In the genomic region with DNA sequence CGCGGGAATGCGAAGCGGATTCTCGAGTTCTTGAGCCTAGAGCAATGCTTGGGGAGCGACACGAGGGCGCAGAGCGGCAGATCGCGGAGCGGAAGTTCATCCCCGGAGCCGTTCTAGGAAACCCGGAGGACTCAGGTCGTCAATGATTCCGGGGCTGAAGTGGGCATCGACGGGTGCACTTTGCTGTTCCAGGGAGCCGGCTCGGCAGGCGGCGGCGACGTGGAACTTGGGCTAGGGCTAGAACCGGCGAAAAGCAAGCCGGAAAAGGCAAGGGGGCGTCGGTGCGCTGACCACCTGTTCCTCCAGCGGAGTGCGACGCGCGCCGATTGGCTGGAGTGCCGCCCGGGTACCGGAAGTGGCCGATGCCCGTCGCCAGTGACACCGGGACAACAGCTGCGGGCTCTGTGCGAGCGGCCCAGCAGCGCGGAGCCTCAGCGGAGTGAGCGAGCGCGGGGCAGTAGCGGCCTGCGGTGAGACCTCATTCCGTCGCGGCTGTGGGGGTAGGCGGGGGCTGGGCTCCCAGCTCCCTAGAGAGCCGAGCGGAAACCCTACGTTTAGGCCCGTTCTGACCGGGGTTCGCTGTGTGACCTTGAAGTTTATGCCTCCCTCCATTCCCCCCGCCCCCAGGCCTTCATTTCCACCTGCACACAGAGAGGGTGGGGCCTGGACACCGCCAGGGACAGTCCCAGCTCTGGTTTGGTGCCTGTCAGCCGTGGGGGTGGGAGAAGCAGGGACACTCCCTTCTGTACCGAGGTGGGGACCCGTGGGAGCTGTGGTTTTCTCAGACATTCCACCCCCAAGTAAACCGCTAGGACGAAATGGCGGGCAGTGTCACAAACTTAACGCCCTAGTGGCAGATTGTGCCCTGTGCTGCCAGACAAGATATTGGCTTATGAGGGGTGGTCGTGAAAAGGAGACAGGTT, we compare ENCODE assay signal across 8 cellular contexts. TPM values are rescaled to one million over a fixed set of nuclear protein-coding genes. Genes with fewer than 3 reads are reported as not detected.
DNase-seq lines count a peak whose midpoint lies in the region; ATAC-seq and TF ChIP-seq lines count a peak whose summit lies in the region.

A gene (plus strand): TSS at position 362 of the 923 bp plus-strand sequence. CDS start 13,038 bp downstream, outside the sequence.

- peaks cover 21 to 29% (median 25%) of the 10 kb centered on the region in 4 donors for H3K4me1 ChIP-seq in esophagus muscularis mucosa

- peaks cover 21 to 23% of the 10 kb centered on the region in 2 donors for H3K4me1 Mint-ChIP-seq in natural killer cell treated with Interleukin-12 subunit alpha and Interleukin-12 subunit beta and Interleukin-15 and Interleukin-18, amount 100 ng/mL, for 72 hours (ENCODE audit: low read depth in 2 of 2)
- H3K4me1 Mint-ChIP-seq in stimulated activated naive B cell treated with anti-CD40 and anti-IgM and Interleukin-4, amounts not matched to agents 10 μg/mL and 1 μg/mL and 100 μg/mL, for 72 hours = peaks cover 21 to 45% of the 10 kb centered on the region in 2 donors

- peak within 1 kb of the TSS; percentile 56 to 89 (median 71) for H3K4me3 ChIP-seq in esophagus muscularis mucosa

- H3K36me3 ChIP-seq in esophagus muscularis mucosa = peaks cover 0 to 27% (median 3%) of the 10 kb centered on the region in 4 donors

- H3K9me3 ChIP-seq in esophagus muscularis mucosa = peaks cover 0 to 13% (median 4%) of the 10 kb centered on the region in 4 donors

- no peak for TF ChIP-seq EP300 in esophagus muscularis mucosa (IDR thresholded peaks at IDR 0.05)

- H3K36me3 Mint-ChIP-seq in natural killer cell treated with Interleukin-12 subunit alpha and Interleukin-12 subunit beta and Interleukin-15 and Interleukin-18, amount 100 ng/mL, for 72 hours = peaks cover 13% of the 10 kb centered on the region
- peaks cover 26 to 31% of the 10 kb centered on the region in 2 donors for H3K36me3 Mint-ChIP-seq in stimulated activated naive B cell treated with anti-CD40 and anti-IgM and Interleukin-4, amounts not matched to agents 10 μg/mL and 1 μg/mL and 100 μg/mL, for 72 hours

- H3K9me3 Mint-ChIP-seq in natural killer cell treated with Interleukin-12 subunit alpha and Interleukin-12 subunit beta and Interleukin-15 and Interleukin-18, amount 100 ng/mL, for 72 hours = no peaks in the 10 kb centered on the region
- peaks cover 0 to 4% of the 10 kb centered on the region in 2 donors for H3K9me3 Mint-ChIP-seq in stimulated activated naive B cell treated with anti-CD40 and anti-IgM and Interleukin-4, amounts not matched to agents 10 μg/mL and 1 μg/mL and 100 μg/mL, for 72 hours

- H3K27ac ChIP-seq in 22Rv1 (peak within 1 kb of the TSS; percentile 79), esophagus muscularis mucosa (replicated peaks in 1 of 4) (peak within 1 kb of the TSS; percentile 77 to 87 (median 82))

- no peaks in the 10 kb centered on the region for H3K27me3 ChIP-seq in esophagus muscularis mucosa

- intact Hi-C loops in esophagus muscularis mucosa (cut with DNase I) = no loop called here

- TF ChIP-seq POLR2A in GM18526 (IDR thresholded peaks at IDR 0.05; ENCODE audit: extremely low read depth, insufficient read length) (peak; percentile 77), esophagus muscularis mucosa (IDR thresholded peaks at IDR 0.05; ENCODE audit: low read depth) (no peak)

- WGBS in esophagus muscularis mucosa = 1% methylated on average over 33 of the region's 75 CpGs

- H3K4me3 Mint-ChIP-seq in natural killer cell treated with Interleukin-12 subunit alpha and Interleukin-12 subunit beta and Interleukin-15 and Interleukin-18, amount 100 ng/mL, for 72 hours = peak within 1 kb of the TSS; percentile 84
- peak within 1 kb of the TSS; percentile 76 to 85 for H3K4me3 Mint-ChIP-seq in stimulated activated naive B cell treated with anti-CD40 and anti-IgM and Interleukin-4, amounts not matched to agents 10 μg/mL and 1 μg/mL and 100 μg/mL, for 72 hours

- no peak for TF ChIP-seq CTCF in 22Rv1 (IDR thresholded peaks at IDR 0.05)
- TF ChIP-seq CTCF in esophagus muscularis mucosa (IDR thresholded peaks at IDR 0.05) = peak in 1 of 3 experiments; percentile 10

- H3K27ac Mint-ChIP-seq in natural killer cell treated with Interleukin-12 subunit alpha and Interleukin-12 subunit beta and Interleukin-15 and Interleukin-18, amount 100 ng/mL, for 72 hours = peak within 1 kb of the TSS; percentile 47 to 91
- H3K27ac Mint-ChIP-seq in stimulated activated naive B cell treated with anti-CD40 and anti-IgM and Interleukin-4, amounts not matched to agents 10 μg/mL and 1 μg/mL and 100 μg/mL, for 72 hours = peak within 1 kb of the TSS; percentile 99

- peak; percentile 69 for ATAC-seq in HG03108 (IDR thresholded peaks at IDR 0.05; ENCODE audit: unreplicated experiment)
- ATAC-seq in natural killer cell treated with Interleukin-12 subunit alpha and Interleukin-12 subunit beta and Interleukin-15 and Interleukin-18, amount 100 ng/mL, for 72 hours = peak; percentile 96 to 98
- peak; percentile 92 to 93 for ATAC-seq in stimulated activated naive B cell treated with anti-CD40 and anti-IgM and Interleukin-4, amounts not matched to agents 10 μg/mL and 1 μg/mL and 100 μg/mL, for 72 hours (replicated peaks)

- DNase-seq in NCI-H82 (lab: John Stamatoyannopoulos, UW) (peak; percentile 96), esophagus muscularis mucosa (ENCODE audit: extremely low spot score) (peak; percentile 95)
- DNase-seq in activated T-cell treated with anti-CD3 and anti-CD28 coated beads, Interleukin-2, amount 50 U/mL, for 1 hour = peak; percentile 78
- peak; percentile 88 for DNase-seq in natural killer cell treated with Interleukin-12 subunit alpha and Interleukin-12 subunit beta and Interleukin-15 and Interleukin-18, amount 100 ng/mL, for 72 hours (ENCODE audit: low spot score)
- peak; percentile 94 for DNase-seq in stimulated activated naive B cell treated with anti-CD40 and anti-IgM and Interleukin-4, amounts not matched to agents 10 μg/mL and 1 μg/mL and 100 μg/mL, for 72 hours

- no peaks in the 10 kb centered on the region for H3K27me3 Mint-ChIP-seq in natural killer cell treated with Interleukin-12 subunit alpha and Interleukin-12 subunit beta and Interleukin-15 and Interleukin-18, amount 100 ng/mL, for 72 hours
- H3K27me3 Mint-ChIP-seq in stimulated activated naive B cell treated with anti-CD40 and anti-IgM and Interleukin-4, amounts not matched to agents 10 μg/mL and 1 μg/mL and 100 μg/mL, for 72 hours = no peaks in the 10 kb centered on the region

RNA-seq across cellular contexts. Expression of the gene that starts here (rescaled TPM):
- total RNA-seq in esophagus muscularis mucosa = 1 to 10 TPM; 4.1 to 6.2 (median 5.3) TPM
- 1 to 10 TPM; 2.0 to 4.9 TPM for total RNA-seq in natural killer cell treated with Interleukin-12 subunit alpha and Interleukin-12 subunit beta and Interleukin-15 and Interleukin-18, amount 100 ng/mL, for 72 hours

Comparison
In these comparisons a context has a peak if more than half of its experiments do, and no peak if none do; other contexts are left out.
1. Peak in every context shown above with its lines: DNase-seq, ATAC-seq, H3K4me3 ChIP-seq and H3K27ac ChIP-seq.